25 cellular contexts compared by ENCODE assay signal in the genomic region with DNA sequence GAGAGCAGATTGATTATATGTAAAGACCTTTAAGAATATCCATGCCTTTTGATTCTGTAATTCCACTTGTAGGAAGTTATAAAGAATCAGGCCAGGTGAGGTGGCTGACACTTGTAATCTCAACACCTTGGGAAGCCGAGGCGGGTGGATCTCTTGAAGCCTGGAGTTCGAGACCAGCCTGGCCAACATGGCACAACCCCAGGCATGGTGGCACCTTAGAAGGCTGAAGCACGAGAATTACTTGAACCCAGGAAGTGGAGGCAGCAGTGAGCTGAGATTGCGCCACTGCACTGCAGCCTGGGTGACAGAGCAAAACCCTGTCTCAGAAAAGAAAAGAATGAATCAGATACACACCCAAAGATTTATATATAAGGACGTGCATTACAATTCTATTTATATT. TPM values are rescaled to one million over a fixed set of nuclear protein-coding genes. Genes with fewer than 3 reads are reported as not detected.
"Had no signal": no experiment of that assay in that cellular context is flagged by ENCODE, and none has a peak within 500 bp of the region (broad histone marks: within the 10 kb centered on the region; RNA-seq: fewer than 3 reads in every experiment).

No MANE protein-coding gene starts in this region.

- ATAC-seq: activated CD8-positive, alpha-beta T cell treated with anti-CD3 and anti-CD28 coated beads, Interleukin-2, amount 10 ng/mL, durations not matched to agents 7 days and 5 days; WTC11 had no signal

- H3K4me3 ChIP-seq: adrenal gland, Peyer's patch had no signal

- DNase-seq: activated CD4-positive, alpha-beta T cell treated with anti-CD3 and anti-CD28 coated beads for 48 hours; activated CD4-positive, alpha-beta T cell treated with anti-CD3 and anti-CD28 coated beads, Interleukin-2, amount 50 U/mL, for 4 hours; activated CD4-positive, CD25-positive, alpha-beta regulatory T cell treated with anti-CD3 and anti-CD28 coated beads, Interleukin-2, amount 50 U/mL, for 72 hours; activated CD8-positive, alpha-beta memory T cell treated with anti-CD3 and anti-CD28 coated beads, Interleukin-2, amount 50 U/mL, for 48 hours; activated CD8-positive, alpha-beta T cell treated with anti-CD3 and anti-CD28 coated beads, Interleukin-2, amount 10 ng/mL, durations not matched to agents 7 days and 5 days; activated naive CD4-positive, alpha-beta T cell treated with anti-CD3 and anti-CD28 coated beads, Interleukin-2, amount 50 U/mL, for 16 hours; activated naive CD8-positive, alpha-beta T cell treated with anti-CD3 and anti-CD28 coated beads, Interleukin-2, amount 10 ng/mL, durations not matched to agents 7 days and 5 days; activated T-cell treated with anti-CD3 and anti-CD28 coated beads, Interleukin-2, amount 50 U/mL, for 1 hour; adrenal gland; anterior cingulate cortex; caudate nucleus; KG1; NCI-H1092; NCI-H1417; NCI-H1930; NCI-H2171; NCI-H226; NCI-H526; NCI-H82; Peyer's patch; SHP77 treated with DMSO at 0.1 percent for 48 hours had no signal

- H3K9me3 Mint-ChIP-seq: activated naive CD8-positive, alpha-beta T cell treated with anti-CD3 and anti-CD28 coated beads, Interleukin-2, amount 10 ng/mL, durations not matched to agents 7 days and 5 days; T-helper 1 cell treated with Interleukin-12 subunit alpha and Interleukin-12 subunit beta and Interleukin-4 antibody, amounts not matched to agents 30 μg/mL and 1 μg/mL, for 36 hours had no signal

- H3K4me1 ChIP-seq: adrenal gland had no signal

- H3K36me3 Mint-ChIP-seq: activated naive CD8-positive, alpha-beta T cell treated with anti-CD3 and anti-CD28 coated beads, Interleukin-2, amount 10 ng/mL, durations not matched to agents 7 days and 5 days; WTC11 had no signal

- H3K27ac Mint-ChIP-seq: activated CD8-positive, alpha-beta T cell treated with anti-CD3 and anti-CD28 coated beads, Interleukin-2, amount 10 ng/mL, durations not matched to agents 7 days and 5 days; activated naive CD8-positive, alpha-beta T cell treated with anti-CD3 and anti-CD28 coated beads, Interleukin-2, amount 10 ng/mL, durations not matched to agents 7 days and 5 days; T-helper 1 cell treated with Interleukin-12 subunit alpha and Interleukin-12 subunit beta and Interleukin-4 antibody, amounts not matched to agents 30 μg/mL and 1 μg/mL, for 36 hours; WTC11 had no signal

- H3K27ac ChIP-seq: adrenal gland, Peyer's patch had no signal

- H3K4me1 Mint-ChIP-seq: activated naive CD8-positive, alpha-beta T cell treated with anti-CD3 and anti-CD28 coated beads, Interleukin-2, amount 10 ng/mL, durations not matched to agents 7 days and 5 days; WTC11 had no signal

- H3K27me3 ChIP-seq: Peyer's patch had no signal

- H3K9me3 ChIP-seq: adrenal gland, Peyer's patch had no signal

- H3K36me3 ChIP-seq: adrenal gland, Peyer's patch had no signal

- H3K4me3 Mint-ChIP-seq: activated CD8-positive, alpha-beta T cell treated with anti-CD3 and anti-CD28 coated beads, Interleukin-2, amount 10 ng/mL, durations not matched to agents 7 days and 5 days; activated naive CD8-positive, alpha-beta T cell treated with anti-CD3 and anti-CD28 coated beads, Interleukin-2, amount 10 ng/mL, durations not matched to agents 7 days and 5 days; T-helper 1 cell treated with Interleukin-12 subunit alpha and Interleukin-12 subunit beta and Interleukin-4 antibody, amounts not matched to agents 30 μg/mL and 1 μg/mL, for 36 hours; WTC11 had no signal

RNA-seq across cellular contexts. Expression of gene HRH1, which starts 33.9 kb away (rescaled TPM):
- total RNA-seq: OCI-LY7, SK-MEL-5, WTC11 had no signal
